ENCODE assay signal across 8 cellular contexts in genomic region chr1:11934295-11935039, GRCh38. TPM values are rescaled to one million over a fixed set of nuclear protein-coding genes. Genes with fewer than 3 reads are reported as not detected.
DNase-seq lines count a peak whose midpoint lies in the region; ATAC-seq and TF ChIP-seq lines count a peak whose summit lies in the region.

TSS of gene PLOD1 (plus strand) at chr1:11934717. CDS start at chr1:11934780, 63 bp downstream.

- H3K4me1 ChIP-seq in liver (ENCODE audit: control insufficient read depth in 4 of 4, insufficient read depth in 4 of 4, low read length in 3 of 4) = peaks cover 3 to 39% (median 23%) of the 10 kb centered on the region in 4 donors

- peak within 1 kb of the TSS; percentile 47 to 74 (median 72) for H3K4me3 ChIP-seq in liver (ENCODE audit: low read depth in 1 of 3, low read length in 3 of 3)

- H3K27ac ChIP-seq in liver (ENCODE audit: low read depth in 1 of 2, low read length in 2 of 2) = peak within 1 kb of the TSS; percentile 86 to 89

- ATAC-seq in GM19043 (IDR thresholded peaks at IDR 0.05; ENCODE audit: low read depth, unreplicated experiment) = peak; percentile 84
- peak; percentile 56 for ATAC-seq in HG03378 (IDR thresholded peaks at IDR 0.05; ENCODE audit: unreplicated experiment)

- DNase-seq in Ammon's horn (ENCODE audit: low spot score) = peak; percentile 87
- DNase-seq in NCI-H748 treated with DMSO at 0.1 percent for 48 hours (lab: John Stamatoyannopoulos, UW) = peak; percentile 23
- DNase-seq in activated CD4-positive, alpha-beta T cell treated with anti-CD3 and anti-CD28 coated beads, Interleukin-2, amount 50 U/mL, for 24 hours (ENCODE audit: low read depth in 1 of 2, low spot score in 1 of 2) = peak; percentile 71 to 79
- DNase-seq in dermis blood vessel endothelial cell = peak; percentile 91
- peak; percentile 84 to 87 for DNase-seq in stimulated activated CD4-positive, alpha-beta T cell treated with anti-CD3 and anti-CD28 coated beads, Interleukin-2, amount 100 ng/mL, for 48 hours

- H3K27me3 ChIP-seq in liver (ENCODE audit: control insufficient read depth in 4 of 4, insufficient read depth in 4 of 4, low read length in 3 of 4) = no peaks in the 10 kb centered on the region

- H3K36me3 ChIP-seq in liver (ENCODE audit: control insufficient read depth in 4 of 4, insufficient read depth in 3 of 4, low read depth in 1 of 4, low read length in 3 of 4) = no peaks in the 10 kb centered on the region

- TF ChIP-seq RAD21 in liver (IDR thresholded peaks at IDR 0.05) = no peak

- 1% methylated on average over 54 of the region's 54 CpGs for WGBS in liver

- TF ChIP-seq CTCF in liver (IDR thresholded peaks at IDR 0.05; ENCODE audit: low read depth, low read length, missing input control) = no peak

- peak within 1 kb of the TSS; percentile 33 to 70 for H3K9ac ChIP-seq in liver (ENCODE audit: low read depth in 1 of 2, low read length in 2 of 2)

- no peaks in the 10 kb centered on the region for H3K9me3 ChIP-seq in liver (ENCODE audit: control insufficient read depth in 4 of 4, low read length in 3 of 4)

TF ChIP-seq in liver, 16 proteins besides CTCF, POLR2A, EP300 and RAD21:
- TF ChIP-seq GABPA (IDR thresholded peaks at IDR 0.05 in 1 of 2, conservative IDR thresholded peaks at IDR 0.05 in 1 of 2) (no peak), REST (IDR thresholded peaks at IDR 0.05) (peak; percentile 44), HNF4G (IDR thresholded peaks at IDR 0.05) (no peak), EGR1 (IDR thresholded peaks at IDR 0.05; ENCODE audit: low read depth in 2 of 2) (peak in 1 of 2 donors; percentile 74), ATF3 (IDR thresholded peaks at IDR 0.05) (no peak), FOXA1 (IDR thresholded peaks at IDR 0.05) (no peak), RXRA (IDR thresholded peaks at IDR 0.05) (no peak), NR2F2 (IDR thresholded peaks at IDR 0.05) (no peak), SP1 (IDR thresholded peaks at IDR 0.05) (peak; percentile 35), FOXA2 (IDR thresholded peaks at IDR 0.05) (no peak), TAF1 (conservative IDR thresholded peaks at IDR 0.05) (no peak), MAX (IDR thresholded peaks at IDR 0.05) (peak; percentile 29)
TF ChIP-seq in liver: peak in this region for 4.

RNA-seq across cellular contexts. Expression of gene PLOD1, which starts in this region (rescaled TPM):
- total RNA-seq in dermis blood vessel endothelial cell (242 and 359 TPM in 2 replicates), liver (10 to 100 TPM; 54.9 to 82.9 TPM)
- polyA plus RNA-seq in liver = 10 to 100 TPM; 48.0 to 73.0 TPM

Comparison
In these comparisons a context has a peak if more than half of its experiments do, and no peak if none do; other contexts are left out.
1. Peak in every context shown above with its lines: DNase-seq, ATAC-seq, H3K4me3 ChIP-seq and H3K27ac ChIP-seq.
2. DNase-seq: peak in every context shown above with its lines; median percentile 91 in dermis blood vessel endothelial cell; 87 in Ammon's horn; 86 in stimulated activated CD4-positive, alpha-beta T cell treated with anti-CD3 and anti-CD28 coated beads, Interleukin-2, amount 100 ng/mL, for 48 hours; 75 in activated CD4-positive, alpha-beta T cell treated with anti-CD3 and anti-CD28 coated beads, Interleukin-2, amount 50 U/mL, for 24 hours; 23 in NCI-H748 treated with DMSO at 0.1 percent for 48 hours.